Comparison of ENCODE assay signal across 8 cellular contexts in genomic region chr1:234478481-234479309, GRCh38. TPM values are rescaled to one million over a fixed set of nuclear protein-coding genes. Genes with fewer than 3 reads are reported as not detected.
DNase-seq lines count a peak whose midpoint lies in the region; ATAC-seq and TF ChIP-seq lines count a peak whose summit lies in the region.

A gene with protein sequence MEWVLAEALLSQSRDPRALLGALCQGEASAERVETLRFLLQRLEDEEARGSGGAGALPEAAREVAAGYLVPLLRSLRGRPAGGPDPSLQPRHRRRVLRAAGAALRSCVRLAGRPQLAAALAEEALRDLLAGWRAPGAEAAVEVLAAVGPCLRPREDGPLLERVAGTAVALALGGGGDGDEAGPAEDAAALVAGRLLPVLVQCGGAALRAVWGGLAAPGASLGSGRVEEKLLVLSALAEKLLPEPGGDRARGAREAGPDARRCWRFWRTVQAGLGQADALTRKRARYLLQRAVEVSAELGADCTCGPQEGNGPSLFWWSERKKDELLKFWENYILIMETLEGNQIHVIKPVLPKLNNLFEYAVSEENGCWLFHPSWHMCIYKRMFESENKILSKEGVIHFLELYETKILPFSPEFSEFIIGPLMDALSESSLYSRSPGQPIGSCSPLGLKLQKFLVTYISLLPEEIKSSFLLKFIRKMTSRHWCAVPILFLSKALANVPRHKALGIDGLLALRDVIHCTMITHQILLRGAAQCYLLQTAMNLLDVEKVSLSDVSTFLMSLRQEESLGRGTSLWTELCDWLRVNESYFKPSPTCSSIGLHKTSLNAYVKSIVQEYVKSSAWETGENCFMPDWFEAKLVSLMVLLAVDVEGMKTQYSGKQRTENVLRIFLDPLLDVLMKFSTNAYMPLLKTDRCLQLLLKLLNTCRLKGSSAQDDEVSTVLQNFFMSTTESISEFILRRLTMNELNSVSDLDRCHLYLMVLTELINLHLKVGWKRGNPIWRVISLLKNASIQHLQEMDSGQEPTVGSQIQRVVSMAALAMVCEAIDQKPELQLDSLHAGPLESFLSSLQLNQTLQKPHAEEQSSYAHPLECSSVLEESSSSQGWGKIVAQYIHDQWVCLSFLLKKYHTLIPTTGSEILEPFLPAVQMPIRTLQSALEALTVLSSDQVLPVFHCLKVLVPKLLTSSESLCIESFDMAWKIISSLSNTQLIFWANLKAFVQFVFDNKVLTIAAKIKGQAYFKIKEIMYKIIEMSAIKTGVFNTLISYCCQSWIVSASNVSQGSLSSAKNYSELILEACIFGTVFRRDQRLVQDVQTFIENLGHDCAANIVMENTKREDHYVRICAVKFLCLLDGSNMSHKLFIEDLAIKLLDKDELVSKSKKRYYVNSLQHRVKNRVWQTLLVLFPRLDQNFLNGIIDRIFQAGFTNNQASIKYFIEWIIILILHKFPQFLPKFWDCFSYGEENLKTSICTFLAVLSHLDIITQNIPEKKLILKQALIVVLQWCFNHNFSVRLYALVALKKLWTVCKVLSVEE (N-terminal part only) (minus strand): TSS chr1:234479179. CDS start chr1:234479103, 76 bp downstream.

- H3K9me3 Mint-ChIP-seq in WTC11 = no peaks in the 10 kb centered on the region

- ATAC-seq in GM18861 (IDR thresholded peaks at IDR 0.05; ENCODE audit: unreplicated experiment) = peak; percentile 56
- peak; percentile 62 for ATAC-seq in HG03066 (IDR thresholded peaks at IDR 0.05; ENCODE audit: low read depth, unreplicated experiment)
- ATAC-seq in WTC11 = peak; percentile 71

- DNase-seq in AG04450 (ENCODE audit: low read depth, low spot score) = peak; percentile 20
- DNase-seq in NCI-H2171 treated with DMSO at 0.1 percent for 48 hours (lab: John Stamatoyannopoulos, UW) = peak; percentile 81
- DNase-seq in WTC11 (ENCODE audit: low spot score) = peak; percentile 68
- peak; percentile 71 to 79 for DNase-seq in cardiac fibroblast (ENCODE audit: low read depth in 2 of 2)
- DNase-seq in islet precursor cell = peak; percentile 87
- DNase-seq in stimulated activated CD4-positive, alpha-beta T cell treated with anti-CD3 and anti-CD28 coated beads, Interleukin-12 subunit alpha, Interleukin-12 subunit beta, amount 100 ng/mL, for 48 hours (ENCODE audit: low read depth in 2 of 3, low spot score in 1 of 3) = peak; percentile 44 to 67 (median 47)

- H3K27ac Mint-ChIP-seq in WTC11 = no peak within 1 kb of the TSS

- peak within 1 kb of the TSS; percentile 77 for H3K4me3 Mint-ChIP-seq in WTC11

- POLR2A ChIA-PET in AG04450 (lab: Yijun Ruan, JAX) = interaction anchor here (0.6 to 1.3 kb wide), 2 partner anchors 8 to 17 kb away, joined by 4 to 6 read pairs; no protein-coding TSS in a partner anchor
- POLR2A ChIA-PET in WTC11 (lab: Charles Lee) = interaction anchor here (1.5 kb wide), 1 partner anchor 122 kb away, joined by 4 read pairs; no protein-coding TSS in a partner anchor

- H3K27me3 Mint-ChIP-seq in WTC11 (ENCODE audit: low read depth) = peaks cover 42% of the 10 kb centered on the region

- H3K36me3 Mint-ChIP-seq in WTC11 = no peaks in the 10 kb centered on the region

- peaks cover 32% of the 10 kb centered on the region for H3K4me1 Mint-ChIP-seq in WTC11

- peak; percentile 18 for TF ChIP-seq CTCF in AG04450 (IDR thresholded peaks at IDR 0.05; ENCODE audit: low read depth, low read length)
- TF ChIP-seq CTCF in WTC11 (IDR thresholded peaks at IDR 0.05) = no peak
- TF ChIP-seq CTCF in cardiac fibroblast (IDR thresholded peaks at IDR 0.05; ENCODE audit: low read depth, low read length) = peak; percentile 1

- H3K4me3 ChIP-seq in AG04450 (ENCODE audit: low read depth, low read length) = peak within 1 kb of the TSS; percentile 75
- H3K4me3 ChIP-seq in cardiac fibroblast (replicated peaks in 1 of 2; ENCODE audit: low read depth in 2 of 2, low read length in 2 of 2) = peak within 1 kb of the TSS; percentile 63 to 68

- H3K27ac ChIP-seq in AG04450 (ENCODE audit: low read depth, low read length) = no peak within 1 kb of the TSS

- H3K27me3 ChIP-seq in AG04450 (ENCODE audit: control insufficient read depth, insufficient read depth, low read length) = peaks cover 2% of the 10 kb centered on the region

- CTCF ChIA-PET in AG04450 (lab: Charles Lee) (interaction anchor here (0.7 to 1.0 kb wide), 3 partner anchors 38 to 615 kb away, joined by 3 to 7 read pairs (median 4); no protein-coding TSS in a partner anchor), WTC11 (lab: Charles Lee) (interaction anchor here (0.7 to 1.5 kb wide), 4 partner anchors 21 to 605 kb away, joined by 3 to 4 read pairs (median 4); no protein-coding TSS in a partner anchor)

- no peaks in the 10 kb centered on the region for H3K9me3 ChIP-seq in AG04450 (ENCODE audit: control insufficient read depth, insufficient read depth, low read length)

TF ChIP-seq in WTC11, 78 proteins besides CTCF, POLR2A, EP300 and RAD21 (continues in another document):
- peak; percentile 37; the same call in 1 of the 2 replicates for TF ChIP-seq TP53 (CRISPR knock-in tag; IDR thresholded peaks at IDR 0.05)
- TF ChIP-seq TEAD1 (CRISPR knock-in tag; IDR thresholded peaks at IDR 0.05) = peak; percentile 50; the same call in 1 of the 2 replicates
- 0 out of 2 replicates have a peak, but pooled peaks have one; percentile 9 for TF ChIP-seq ZNF317 (CRISPR knock-in tag; IDR thresholded peaks at IDR 0.05; ENCODE audit: borderline replicate concordance, low read depth)
- peak; percentile 77; the same call in 1 of the 2 replicates for TF ChIP-seq FOXP4 (CRISPR knock-in tag; IDR thresholded peaks at IDR 0.05)
- TF ChIP-seq, protein P1, sequence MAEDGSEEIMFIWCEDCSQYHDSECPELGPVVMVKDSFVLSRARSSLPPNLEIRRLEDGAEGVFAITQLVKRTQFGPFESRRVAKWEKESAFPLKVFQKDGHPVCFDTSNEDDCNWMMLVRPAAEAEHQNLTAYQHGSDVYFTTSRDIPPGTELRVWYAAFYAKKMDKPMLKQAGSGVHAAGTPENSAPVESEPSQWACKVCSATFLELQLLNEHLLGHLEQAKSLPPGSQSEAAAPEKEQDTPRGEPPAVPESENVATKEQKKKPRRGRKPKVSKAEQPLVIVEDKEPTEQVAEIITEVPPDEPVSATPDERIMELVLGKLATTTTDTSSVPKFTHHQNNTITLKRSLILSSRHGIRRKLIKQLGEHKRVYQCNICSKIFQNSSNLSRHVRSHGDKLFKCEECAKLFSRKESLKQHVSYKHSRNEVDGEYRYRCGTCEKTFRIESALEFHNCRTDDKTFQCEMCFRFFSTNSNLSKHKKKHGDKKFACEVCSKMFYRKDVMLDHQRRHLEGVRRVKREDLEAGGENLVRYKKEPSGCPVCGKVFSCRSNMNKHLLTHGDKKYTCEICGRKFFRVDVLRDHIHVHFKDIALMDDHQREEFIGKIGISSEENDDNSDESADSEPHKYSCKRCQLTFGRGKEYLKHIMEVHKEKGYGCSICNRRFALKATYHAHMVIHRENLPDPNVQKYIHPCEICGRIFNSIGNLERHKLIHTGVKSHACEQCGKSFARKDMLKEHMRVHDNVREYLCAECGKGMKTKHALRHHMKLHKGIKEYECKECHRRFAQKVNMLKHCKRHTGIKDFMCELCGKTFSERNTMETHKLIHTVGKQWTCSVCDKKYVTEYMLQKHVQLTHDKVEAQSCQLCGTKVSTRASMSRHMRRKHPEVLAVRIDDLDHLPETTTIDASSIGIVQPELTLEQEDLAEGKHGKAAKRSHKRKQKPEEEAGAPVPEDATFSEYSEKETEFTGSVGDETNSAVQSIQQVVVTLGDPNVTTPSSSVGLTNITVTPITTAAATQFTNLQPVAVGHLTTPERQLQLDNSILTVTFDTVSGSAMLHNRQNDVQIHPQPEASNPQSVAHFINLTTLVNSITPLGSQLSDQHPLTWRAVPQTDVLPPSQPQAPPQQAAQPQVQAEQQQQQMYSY (CRISPR knock-in tag; IDR thresholded peaks at IDR 0.05) = 0 out of 2 replicates have a peak, but pooled peaks have one; percentile 26
- TF ChIP-seq, protein P2, sequence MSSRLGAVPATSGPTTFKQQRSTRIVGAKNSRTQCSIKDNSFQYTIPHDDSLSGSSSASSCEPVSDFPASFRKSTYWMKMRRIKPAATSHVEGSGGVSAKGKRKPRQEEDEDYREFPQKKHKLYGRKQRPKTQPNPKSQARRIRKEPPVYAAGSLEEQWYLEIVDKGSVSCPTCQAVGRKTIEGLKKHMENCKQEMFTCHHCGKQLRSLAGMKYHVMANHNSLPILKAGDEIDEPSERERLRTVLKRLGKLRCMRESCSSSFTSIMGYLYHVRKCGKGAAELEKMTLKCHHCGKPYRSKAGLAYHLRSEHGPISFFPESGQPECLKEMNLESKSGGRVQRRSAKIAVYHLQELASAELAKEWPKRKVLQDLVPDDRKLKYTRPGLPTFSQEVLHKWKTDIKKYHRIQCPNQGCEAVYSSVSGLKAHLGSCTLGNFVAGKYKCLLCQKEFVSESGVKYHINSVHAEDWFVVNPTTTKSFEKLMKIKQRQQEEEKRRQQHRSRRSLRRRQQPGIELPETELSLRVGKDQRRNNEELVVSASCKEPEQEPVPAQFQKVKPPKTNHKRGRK (CRISPR knock-in tag; IDR thresholded peaks at IDR 0.05; ENCODE audit: borderline replicate concordance) = no peak
- peak; percentile 70; the same call in 1 of the 2 replicates for TF ChIP-seq E2F5 (CRISPR knock-in tag; IDR thresholded peaks at IDR 0.05)

RNA-seq across cellular contexts. Expression of the gene that starts here (rescaled TPM):
- polyA plus RNA-seq in AG04450 (2011; rRNA removed) = 19.4 and 22.6 TPM in 2 replicates
- 11.2 and 14.5 TPM in 2 replicates for polyA minus RNA-seq in AG04450 (2011; rRNA and poly(A)+ RNA removed)
- 24.0 to 27.6 TPM (median 27.3 TPM) in 3 replicates for total RNA-seq in WTC11 (2021)

Comparison
In these comparisons a context has a peak if more than half of its experiments do, and no peak if none do; other contexts are left out.
1. DNase-seq: peak in every context shown above with its lines; median percentile 87 in islet precursor cell; 81 in NCI-H2171 treated with DMSO at 0.1 percent for 48 hours; 75 in cardiac fibroblast; 68 in WTC11; 47 in stimulated activated CD4-positive, alpha-beta T cell treated with anti-CD3 and anti-CD28 coated beads, Interleukin-12 subunit alpha, Interleukin-12 subunit beta, amount 100 ng/mL, for 48 hours; 20 in AG04450.